19 cellular contexts compared by ENCODE assay signal in the genomic region with DNA sequence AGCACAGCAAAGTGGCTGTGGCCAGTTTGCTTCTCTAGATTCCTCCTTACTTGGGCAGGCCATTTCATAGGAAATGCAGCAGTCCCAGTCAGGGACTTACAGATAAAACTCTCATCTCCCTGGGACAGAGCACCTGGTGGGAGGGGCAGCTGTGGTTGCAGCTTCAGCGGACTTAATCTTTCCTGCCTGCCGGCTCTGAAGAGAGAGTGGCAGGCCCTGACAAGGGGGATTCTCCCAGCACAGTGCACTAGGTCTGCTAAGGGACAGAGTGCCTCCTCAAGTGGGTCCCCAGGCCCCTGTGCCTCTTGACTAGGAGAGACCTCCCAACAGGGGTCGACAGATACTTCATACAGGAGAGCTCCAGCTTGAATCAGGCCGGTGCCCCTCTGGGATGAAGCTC.
DNase-seq lines count a peak whose midpoint lies in the region; ATAC-seq, FAIRE-seq and TF ChIP-seq lines count a peak whose summit lies in the region.
"Had no signal": no experiment of that assay in that cellular context is flagged by ENCODE, and none has a peak within 500 bp of the region (broad histone marks: within the 10 kb centered on the region; RNA-seq: fewer than 3 reads in every experiment).

No MANE protein-coding gene starts in this region.

- no peak overlapping the region for H3K18ac ChIP-seq in H9 (ENCODE audit: insufficient read length, low read depth, low read length)
- H3K18ac ChIP-seq in mesendoderm (ENCODE audit: low read length) = no peak overlapping the region

- BruUV-seq in K562 (replicated peaks; lab: Mats Ljungman, UMichigan) = no TSS peak

- TF ChIP-seq POLR2A in K562 (conservative IDR thresholded peaks at IDR 0.05) (no peak), upper lobe of left lung (IDR thresholded peaks at IDR 0.05) (no peak)

- H3K23ac ChIP-seq in H9 (ENCODE audit: insufficient read length, low read depth, low read length) = no peak overlapping the region
- H3K23ac ChIP-seq in mesendoderm (ENCODE audit: low read length) = no peak overlapping the region

- no peak overlapping the region for H2BK15ac ChIP-seq in H9 (ENCODE audit: low read depth, low read length)
- no peak overlapping the region for H2BK15ac ChIP-seq in mesendoderm (replicated peaks; ENCODE audit: low read depth)

- no peak overlapping the region for H4K5ac ChIP-seq in H9 (ENCODE audit: insufficient read length, low read depth, low read length)
- H4K5ac ChIP-seq in mesendoderm (ENCODE audit: low read length) = no peak overlapping the region

- TF ChIP-seq CTCF in H9 (conservative IDR thresholded peaks at IDR 0.05) (no peak), K562 (IDR thresholded peaks at IDR 0.05 in 2 of 3, conservative IDR thresholded peaks at IDR 0.05 in 1 of 3; ENCODE audit: insufficient read depth in 2 of 3, low read depth in 1 of 3, low read length in 3 of 3) (no peak), upper lobe of left lung (IDR thresholded peaks at IDR 0.05) (no peak)

- no peaks in the 10 kb centered on the region for H3K79me1 ChIP-seq in H9 (ENCODE audit: insufficient read depth, low read depth, low read length, poor library complexity, severe bottlenecking)
- no peaks in the 10 kb centered on the region for H3K79me1 ChIP-seq in mesendoderm (ENCODE audit: low read length)

- H2AK5ac ChIP-seq in H9 (ENCODE audit: insufficient read length, low read length) (no peak overlapping the region), mesendoderm (ENCODE audit: low read length) (no peak overlapping the region)

- H2BK12ac ChIP-seq in H9 (ENCODE audit: insufficient read length, low read depth, low read length) = no peak overlapping the region

- H3K4me3 Mint-ChIP-seq in H9 = no peak overlapping the region
- H3K4me3 Mint-ChIP-seq: CD4-positive, CD25-positive, alpha-beta regulatory T cell; CD8-positive, alpha-beta memory T cell had no signal

- H3K4me2 ChIP-seq in H9 (ENCODE audit: insufficient read depth, insufficient read length, low read length) = no peak overlapping the region
- H3K4me2 ChIP-seq in K562 (ENCODE audit: insufficient read depth, low read length) = no peak overlapping the region
- H3K4me2 ChIP-seq in mesendoderm (ENCODE audit: low read length) = no peak overlapping the region

- CTCF ChIA-PET in K562 (lab: Yijun Ruan, JAX; ENCODE audit: low intra/inter-chr PET ratio) = no interaction called here

- peak; percentile 30 for DNase-seq in H9
- no peak for DNase-seq in K562 (ENCODE audit: extremely low read depth in 1 of 4, low spot score in 3 of 4)
- DNase-seq in mesendoderm = peak; percentile 27
- DNase-seq in NCI-H1930 (lab: John Stamatoyannopoulos, UW) = no peak
- DNase-seq in upper lobe of left lung = no peak
- DNase-seq: ACHN; BE2C; C1 segment of cervical spinal cord; CD4-positive, CD25-positive, alpha-beta regulatory T cell; CD8-positive, alpha-beta memory T cell; DMS153; DMS79 treated with DMSO at 0.1 percent for 48 hours had no signal

- H3K27me3 ChIP-seq in H9 (ENCODE audit: insufficient read depth, low read length) = no peaks in the 10 kb centered on the region
- no peaks in the 10 kb centered on the region for H3K27me3 ChIP-seq in K562 (ENCODE audit: control insufficient read depth in 2 of 2, insufficient read depth in 2 of 2, low read length in 2 of 2)
- no peaks in the 10 kb centered on the region for H3K27me3 ChIP-seq in mesendoderm (ENCODE audit: insufficient read depth, low read length, poor library complexity)
- no peaks in the 10 kb centered on the region for H3K27me3 ChIP-seq in upper lobe of left lung
- H3K27me3 ChIP-seq: BE2C had no signal

- H4K20me1 ChIP-seq in H9 (ENCODE audit: control insufficient read depth, insufficient read depth, insufficient read length) (no peaks in the 10 kb centered on the region), K562 (replicated peaks; ENCODE audit: control insufficient read depth, insufficient read depth, low read length) (no peaks in the 10 kb centered on the region)

- TF ChIP-seq EP300 in K562 (IDR thresholded peaks at IDR 0.05; ENCODE audit: low read length) (no peak), upper lobe of left lung (IDR thresholded peaks at IDR 0.05) (no peak)

- in situ Hi-C loops in K562 (cut with MboI) = no loop called here

- H4K91ac ChIP-seq in H9 (ENCODE audit: insufficient read length, low read depth, low read length) = no peak overlapping the region

- H4K8ac ChIP-seq in H9 (replicated peaks; ENCODE audit: insufficient read length, low read depth, low read length) (no peak overlapping the region), mesendoderm (ENCODE audit: low read depth, low read length) (no peak overlapping the region)

- TF ChIP-seq RAD21 in K562 (CRISPR knock-in tag; conservative IDR thresholded peaks at IDR 0.05 in 1 of 2, IDR thresholded peaks at IDR 0.05 in 1 of 2) = no peak

- no peaks in the 10 kb centered on the region for H3K23me2 ChIP-seq in H9 (ENCODE audit: insufficient read length, low read depth, low read length, poor library complexity, severe bottlenecking)

- H2BK120ac ChIP-seq in H9 (ENCODE audit: low read depth, low read length, poor library complexity, severe bottlenecking) (no peak overlapping the region), mesendoderm (ENCODE audit: low read depth, low read length) (no peak overlapping the region)

- peaks cover 0 to 2% of the 10 kb centered on the region in 2 experiments; a peak in 1 of 4 replicates for H3K4me1 Mint-ChIP-seq in H9
- H3K4me1 Mint-ChIP-seq: CD4-positive, CD25-positive, alpha-beta regulatory T cell; CD8-positive, alpha-beta memory T cell had no signal

- no peaks in the 10 kb centered on the region for H3K9me3 ChIP-seq in H9 (ENCODE audit: control insufficient read depth, low read depth, low read length)
- H3K9me3 ChIP-seq in K562 (replicated peaks; ENCODE audit: control insufficient read depth, insufficient read depth, low read depth, low read length) = no peaks in the 10 kb centered on the region; the same call in 1 of the 2 replicates
- H3K9me3 ChIP-seq in upper lobe of left lung = peaks cover 0 to 11% (median 0%) of the 10 kb centered on the region in 4 donors
- H3K9me3 ChIP-seq: BE2C, HAP-1 had no signal

- H3K27me3 Mint-ChIP-seq in H9 (ENCODE audit: low read depth) = no peaks in the 10 kb centered on the region
- H3K27me3 Mint-ChIP-seq: CD4-positive, CD25-positive, alpha-beta regulatory T cell had no signal

- H3T11ph ChIP-seq in H9 (ENCODE audit: low read length) = no peak overlapping the region

- no peaks in the 10 kb centered on the region for H3K79me2 ChIP-seq in H9 (ENCODE audit: insufficient read depth, low read length)
- H3K79me2 ChIP-seq in K562 (ENCODE audit: control insufficient read depth, insufficient read depth, low read length) = no peaks in the 10 kb centered on the region
- H3K79me2 ChIP-seq in mesendoderm (ENCODE audit: control insufficient read depth, insufficient read depth, low read length) = no peaks in the 10 kb centered on the region

- FAIRE-seq in K562 (lab: Jason Lieb, UNC) = no peak
- FAIRE-seq: A204.1, GM12878, GM19239, H1 had no signal

- no peak overlapping the region for H3K27ac ChIP-seq in H9 (ENCODE audit: insufficient read length, low read depth, low read length)
- H3K27ac ChIP-seq in K562 (ENCODE audit: extremely low read depth, low read depth, low read length) = no peak overlapping the region
- no peak overlapping the region for H3K27ac ChIP-seq in mesendoderm (ENCODE audit: low read depth, low read length)
- H3K27ac ChIP-seq in upper lobe of left lung = no peak overlapping the region
- H3K27ac ChIP-seq: HL-60 had no signal

- no peak overlapping the region for H2BK20ac ChIP-seq in H9 (ENCODE audit: low read depth, low read length, poor library complexity, severe bottlenecking)

- no peak overlapping the region for H3K9ac ChIP-seq in H9 (ENCODE audit: extremely low read depth, insufficient read length, low read length)
- no peak overlapping the region for H3K9ac ChIP-seq in K562 (ENCODE audit: insufficient read depth in 1 of 2, low read depth in 2 of 2, low read length in 2 of 2)
- no peak overlapping the region for H3K9ac ChIP-seq in mesendoderm (ENCODE audit: low read length)

- H3K36me3 ChIP-seq in K562 (ENCODE audit: control insufficient read depth, insufficient read depth, low read length) = no peaks in the 10 kb centered on the region
- no peaks in the 10 kb centered on the region for H3K36me3 ChIP-seq in mesendoderm (ENCODE audit: control insufficient read depth, insufficient read depth, low read length)
- H3K36me3 ChIP-seq in upper lobe of left lung = no peaks in the 10 kb centered on the region
- H3K36me3 ChIP-seq: BE2C, HAP-1 had no signal

- H2AFZ ChIP-seq in H9 (ENCODE audit: low read length) (no peak overlapping the region), K562 (ENCODE audit: low read depth, low read length) (no peak overlapping the region)

- H2BK5ac ChIP-seq in H9 (ENCODE audit: insufficient read length, low read length) (no peak overlapping the region), mesendoderm (ENCODE audit: low read length) (no peak overlapping the region)

- H3K4ac ChIP-seq in H9 (ENCODE audit: low read depth, low read length) (no peak overlapping the region), mesendoderm (ENCODE audit: low read depth, low read length) (no peak overlapping the region)

- H3K4me1 ChIP-seq in H9 (ENCODE audit: insufficient read depth, low read length) (no peaks in the 10 kb centered on the region), K562 (replicated peaks in 1 of 2; ENCODE audit: control insufficient read depth in 2 of 2, insufficient read depth in 2 of 2, low read length in 2 of 2) (no peaks in the 10 kb centered on the region), mesendoderm (ENCODE audit: control insufficient read depth, low read depth, low read length) (no peaks in the 10 kb centered on the region), upper lobe of left lung (no peaks in the 10 kb centered on the region)
- H3K4me1 ChIP-seq: BE2C, HAP-1 had no signal

- no peak for ATAC-seq in K562
- no peak for ATAC-seq in GM18870 (IDR thresholded peaks at IDR 0.05; ENCODE audit: unreplicated experiment)
- ATAC-seq in upper lobe of left lung (ENCODE audit: low FRiP score in 2 of 2) = no peak
- ATAC-seq: GM12878 had no signal

- POLR2A ChIA-PET in K562 (lab: Yijun Ruan, JAX) = no interaction called here

- H3K9me1 ChIP-seq in K562 (ENCODE audit: control insufficient read depth, insufficient read depth, low read length) = no peaks in the 10 kb centered on the region

- no CpG with 5 or more reads among the region's 4 CpGs for WGBS in H9 (ENCODE audit: extremely low coverage, insufficient read length, low lambda C conversion rate)
- 0% methylated on average over 4 of the region's 4 CpGs for WGBS in K562 (ENCODE audit: insufficient coverage, low coverage, missing lambda C conversion rate)
- no CpG with 5 or more reads among the region's 4 CpGs for WGBS in mesendoderm (ENCODE audit: extremely low coverage, insufficient coverage, low lambda C conversion rate)
- 64 to 66% methylated on average over 3 to 4 of the region's 4 CpGs for WGBS in upper lobe of left lung, 2 donors

- intact Hi-C loops in K562 (cut with micrococcal nuclease) = no loop called here

- H3K4me3 ChIP-seq in K562 (no peak overlapping the region), mesendoderm (ENCODE audit: low read length) (no peak overlapping the region), upper lobe of left lung (no peak overlapping the region)
- H3K4me3 ChIP-seq: GM12878, HAP-1 had no signal

- H3K56ac ChIP-seq in H9 (ENCODE audit: insufficient read length, low read depth, low read length) (no peak overlapping the region), mesendoderm (ENCODE audit: low read length) (no peak overlapping the region)

- H3K27ac Mint-ChIP-seq in H9 = no peak overlapping the region
- H3K27ac Mint-ChIP-seq: CD4-positive, CD25-positive, alpha-beta regulatory T cell; CD8-positive, alpha-beta memory T cell had no signal

- H3K14ac ChIP-seq in H9 (ENCODE audit: insufficient read depth, low read length) = no peak overlapping the region

- H3K9me3 Mint-ChIP-seq in H9 = peaks cover 16 to 18% of the 10 kb centered on the region in 2 experiments; a peak in 4 of 5 replicates

- H3K36me3 Mint-ChIP-seq in H9 (ENCODE audit: insufficient read depth in 1 of 3, low read depth in 3 of 3) = peaks cover 2 to 17% (median 5%) of the 10 kb centered on the region in 3 experiments; a peak in 5 of 7 replicates
- H3K36me3 Mint-ChIP-seq: CD4-positive, CD25-positive, alpha-beta regulatory T cell; CD8-positive, alpha-beta memory T cell had no signal

Comparison
In these comparisons a context has a peak if more than half of its experiments do, and no peak if none do; other contexts are left out.
1. DNase-seq: peak in H9 (single experiment) and mesendoderm (single experiment); none in K562 (0 of 4), NCI-H1930 (0 of 2) and upper lobe of left lung (0 of 2).